In the genomic region with DNA sequence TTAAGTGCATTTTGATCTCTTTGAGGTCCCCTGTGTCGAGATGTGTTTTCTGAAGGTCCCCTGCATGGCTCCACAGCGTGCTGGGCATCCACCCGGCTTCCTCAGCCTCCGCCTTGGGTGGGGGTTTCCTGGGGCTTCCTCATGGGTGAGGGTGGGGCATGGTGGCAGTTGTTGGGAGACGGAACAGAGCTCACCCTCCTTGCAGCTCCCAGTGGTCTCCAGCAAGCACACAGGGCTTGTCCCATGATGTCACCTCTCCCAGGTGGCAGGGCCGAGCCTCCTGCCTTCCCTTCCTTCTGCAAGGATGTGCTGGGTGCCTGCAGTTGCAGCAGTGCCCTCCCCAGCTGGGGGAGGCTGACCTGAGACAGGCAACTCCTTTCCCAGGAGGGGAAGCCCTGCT, we compare ENCODE assay signal across 7 cellular contexts. TPM values are rescaled to one million over a fixed set of nuclear protein-coding genes. Genes with fewer than 3 reads are reported as not detected.
"Had no signal": no experiment of that assay in that cellular context is flagged by ENCODE, and none has a peak within 500 bp of the region (broad histone marks: within the 10 kb centered on the region; RNA-seq: fewer than 3 reads in every experiment).

No MANE protein-coding gene starts in this region.

RNA-seq across cellular contexts. Expression of a gene that starts 13.4 kb away (rescaled TPM):
- total RNA-seq: GM23338, H1, H9, HepG2, HFFc6, HT1080 had no signal
- polyA plus RNA-seq: GM23338, H1, HepG2, IgD-negative memory B cell had no signal
